ENCODE assay signal across 19 cellular contexts in the genomic region with DNA sequence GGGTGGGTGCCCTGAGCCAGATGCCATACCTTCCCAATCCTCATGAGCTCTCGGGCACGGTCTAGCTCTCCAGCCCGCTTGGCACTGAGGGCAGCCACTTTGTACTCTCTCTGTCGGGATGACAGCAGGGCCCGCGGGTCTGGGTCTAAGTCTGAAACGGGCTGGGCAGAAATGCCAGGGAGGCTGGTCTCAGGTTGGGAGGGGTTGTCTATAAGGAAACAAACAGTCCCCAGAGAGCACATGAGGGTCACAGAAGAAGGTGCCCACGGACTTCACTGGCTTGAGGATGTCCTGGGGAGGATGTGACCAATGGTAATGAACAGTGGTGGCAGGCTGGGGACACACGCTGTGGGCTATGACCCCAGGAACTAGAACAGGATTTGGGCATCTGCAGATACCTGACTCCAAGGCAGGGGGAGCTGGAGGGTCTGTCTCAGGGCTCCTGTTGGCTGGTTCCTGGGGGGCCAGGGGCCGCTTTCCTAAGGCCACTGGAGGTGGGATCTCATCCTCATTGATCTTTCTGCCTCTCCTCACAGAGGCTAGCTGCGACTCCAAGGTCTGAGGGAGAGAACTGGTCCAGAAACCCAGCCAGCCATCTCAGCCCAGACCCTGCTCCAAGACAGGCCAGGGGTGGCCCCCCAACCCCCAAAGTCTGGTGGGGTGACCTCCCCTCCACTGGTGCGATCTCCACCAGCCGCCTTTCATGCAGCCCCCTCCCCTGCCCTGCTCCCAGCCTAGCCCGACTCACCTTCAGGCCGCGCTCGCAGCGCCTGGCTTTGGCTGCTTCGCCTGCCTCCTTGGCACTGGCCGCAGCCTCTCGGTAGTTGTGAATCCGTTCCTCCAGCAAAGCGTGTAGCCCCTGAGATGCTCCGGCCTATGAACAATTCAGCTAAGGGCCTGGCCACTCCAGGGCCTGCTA. TPM values are rescaled to one million over a fixed set of nuclear protein-coding genes. Genes with fewer than 3 reads are reported as not detected.
DNase-seq lines count a peak whose midpoint lies in the region; ATAC-seq and TF ChIP-seq lines count a peak whose summit lies in the region.
"Had no signal": no experiment of that assay in that cellular context is flagged by ENCODE, and none has a peak within 500 bp of the region (broad histone marks: within the 10 kb centered on the region; RNA-seq: fewer than 3 reads in every experiment).

No MANE protein-coding gene starts in this region.

- no peak overlapping the region for H3K4me3 Mint-ChIP-seq in CD8-positive, alpha-beta T cell
- no peak overlapping the region for H3K4me3 Mint-ChIP-seq in WTC11
- H3K4me3 Mint-ChIP-seq in memory B cell, result no peak overlapping the region
- H3K4me3 Mint-ChIP-seq: CD4-positive, CD25-positive, alpha-beta regulatory T cell had no signal

- ATAC-seq in CD8-positive, alpha-beta T cell, result no peak
- ATAC-seq in WTC11, result peak; percentile 27; the same call in 1 of the 2 replicates
- ATAC-seq in memory B cell (ENCODE audit: low read depth), result no peak
- no peak for ATAC-seq in GM19452 (IDR thresholded peaks at IDR 0.05; ENCODE audit: unreplicated experiment)

- no peaks in the 10 kb centered on the region for H3K9me3 Mint-ChIP-seq in CD8-positive, alpha-beta T cell
- H3K9me3 Mint-ChIP-seq in WTC11, result no peaks in the 10 kb centered on the region
- H3K9me3 Mint-ChIP-seq in memory B cell, result no peaks in the 10 kb centered on the region
- H3K9me3 Mint-ChIP-seq: CD4-positive, CD25-positive, alpha-beta regulatory T cell had no signal

- DNase-seq in CD8-positive, alpha-beta T cell, result no peak
- DNase-seq in H7 (peak; percentile 68), WTC11 (ENCODE audit: low spot score) (no peak), memory B cell (ENCODE audit: low spot score in 2 of 2) (no peak), NOMO-1 (lab: John Stamatoyannopoulos, UW; ENCODE audit: unreplicated experiment in 2 of 2) (no peak), COLO829 (ENCODE audit: low spot score) (no peak), NCI-H2107 (lab: John Stamatoyannopoulos, UW) (no peak)
- DNase-seq: Caco-2; CD4-positive, CD25-positive, alpha-beta regulatory T cell; DMS 273 treated with DMSO at 0.1 percent for 48 hours; KG1; MV-4-11; NCI-H1105 treated with DMSO at 0.1 percent for 48 hours; NCI-H2029 treated with DMSO at 0.1 percent for 48 hours; NCI-H2171; NCI-H446; NCI-H526; Right ventricle myocardium superior had no signal

- peaks cover 77% of the 10 kb centered on the region for H3K36me3 ChIP-seq in CD8-positive, alpha-beta T cell (ENCODE audit: insufficient read depth, low read length)
- peaks cover 61% of the 10 kb centered on the region for H3K36me3 ChIP-seq in H7 (replicated peaks; ENCODE audit: control insufficient read depth, insufficient read depth, low read length)

- peaks cover 22% of the 10 kb centered on the region for H3K4me1 Mint-ChIP-seq in CD8-positive, alpha-beta T cell (ENCODE audit: low read depth)
- H3K4me1 Mint-ChIP-seq in WTC11, result peaks cover 6% of the 10 kb centered on the region
- peaks cover 6% of the 10 kb centered on the region for H3K4me1 Mint-ChIP-seq in memory B cell

- H3K4me1 ChIP-seq in CD8-positive, alpha-beta T cell (ENCODE audit: insufficient read depth, low read length), result peaks cover 17% of the 10 kb centered on the region
- H3K4me1 ChIP-seq: Caco-2 had no signal

- peak overlapping the region; percentile 41 for H3K27ac Mint-ChIP-seq in CD8-positive, alpha-beta T cell
- H3K27ac Mint-ChIP-seq in WTC11, result no peak overlapping the region
- H3K27ac Mint-ChIP-seq in memory B cell, result peak overlapping the region; percentile 63
- H3K27ac Mint-ChIP-seq: CD4-positive, CD25-positive, alpha-beta regulatory T cell had no signal

- POLR2A ChIA-PET in CD8-positive, alpha-beta T cell (lab: Charles Lee), result interaction anchor here (0.9 kb wide), 1 partner anchor 44 kb away, joined by 3 read pairs; a partner anchor contains a TSS
- POLR2A ChIA-PET in WTC11 (lab: Charles Lee), result no interaction called here

- intact Hi-C loops in CD8-positive, alpha-beta T cell (cut with DNase I, micrococcal nuclease), result loop anchor here (10.0 kb wide), 4 partner anchors 565 to 1395 kb away; a partner anchor contains a TSS

- H3K4me3 ChIP-seq in CD8-positive, alpha-beta T cell (ENCODE audit: low read depth, low read length), result no peak overlapping the region
- H3K4me3 ChIP-seq in H7 (ENCODE audit: insufficient read depth, low read depth, low read length), result no peak overlapping the region

- H3K36me3 Mint-ChIP-seq in CD8-positive, alpha-beta T cell, result peaks cover 88% of the 10 kb centered on the region
- H3K36me3 Mint-ChIP-seq in WTC11 (peaks cover 72% of the 10 kb centered on the region), memory B cell (peaks cover 49% of the 10 kb centered on the region)

- CTCF ChIA-PET in CD8-positive, alpha-beta T cell (lab: Charles Lee), result interaction anchor here (0.7 kb wide), 1 partner anchor 20 kb away, joined by 3 read pairs; no protein-coding TSS in a partner anchor
- CTCF ChIA-PET in WTC11 (lab: Charles Lee), result interaction anchor here (1.5 kb wide), 2 partner anchors 8 to 11 kb away, joined by 4 to 9 read pairs; no protein-coding TSS in a partner anchor

- TF ChIP-seq CTCF in CD8-positive, alpha-beta T cell (IDR thresholded peaks at IDR 0.05), result no peak
- TF ChIP-seq CTCF in WTC11 (IDR thresholded peaks at IDR 0.05), result no peak

- H3K9me3 ChIP-seq in CD8-positive, alpha-beta T cell (ENCODE audit: low read length), result no peaks in the 10 kb centered on the region
- H3K9me3 ChIP-seq: Caco-2 had no signal

- H3K27me3 ChIP-seq in CD8-positive, alpha-beta T cell (ENCODE audit: insufficient read depth, low read length), result no peaks in the 10 kb centered on the region
- no peaks in the 10 kb centered on the region for H3K27me3 ChIP-seq in H7 (ENCODE audit: control insufficient read depth, insufficient read depth, low read length)

- H3K27ac ChIP-seq in CD8-positive, alpha-beta T cell (ENCODE audit: low read depth, low read length), result no peak overlapping the region

- no peaks in the 10 kb centered on the region for H3K27me3 Mint-ChIP-seq in CD8-positive, alpha-beta T cell (ENCODE audit: low read depth)
- no peaks in the 10 kb centered on the region for H3K27me3 Mint-ChIP-seq in WTC11 (ENCODE audit: low read depth)
- H3K27me3 Mint-ChIP-seq in memory B cell, result no peaks in the 10 kb centered on the region
- H3K27me3 Mint-ChIP-seq: CD4-positive, CD25-positive, alpha-beta regulatory T cell had no signal

TF ChIP-seq in WTC11, 78 proteins besides CTCF, POLR2A, EP300 and RAD21 (continues in another document):
- TF ChIP-seq NFYB (CRISPR knock-in tag; conservative IDR thresholded peaks at IDR 0.05; ENCODE audit: low read depth) (no peak), NFE2L1 (CRISPR knock-in tag; IDR thresholded peaks at IDR 0.05) (no peak), PRRX2 (CRISPR knock-in tag; IDR thresholded peaks at IDR 0.05) (no peak), JAZF1 (CRISPR knock-in tag; IDR thresholded peaks at IDR 0.05) (no peak), SP1 (CRISPR knock-in tag; conservative IDR thresholded peaks at IDR 0.05) (no peak)
- TF ChIP-seq, protein P1, sequence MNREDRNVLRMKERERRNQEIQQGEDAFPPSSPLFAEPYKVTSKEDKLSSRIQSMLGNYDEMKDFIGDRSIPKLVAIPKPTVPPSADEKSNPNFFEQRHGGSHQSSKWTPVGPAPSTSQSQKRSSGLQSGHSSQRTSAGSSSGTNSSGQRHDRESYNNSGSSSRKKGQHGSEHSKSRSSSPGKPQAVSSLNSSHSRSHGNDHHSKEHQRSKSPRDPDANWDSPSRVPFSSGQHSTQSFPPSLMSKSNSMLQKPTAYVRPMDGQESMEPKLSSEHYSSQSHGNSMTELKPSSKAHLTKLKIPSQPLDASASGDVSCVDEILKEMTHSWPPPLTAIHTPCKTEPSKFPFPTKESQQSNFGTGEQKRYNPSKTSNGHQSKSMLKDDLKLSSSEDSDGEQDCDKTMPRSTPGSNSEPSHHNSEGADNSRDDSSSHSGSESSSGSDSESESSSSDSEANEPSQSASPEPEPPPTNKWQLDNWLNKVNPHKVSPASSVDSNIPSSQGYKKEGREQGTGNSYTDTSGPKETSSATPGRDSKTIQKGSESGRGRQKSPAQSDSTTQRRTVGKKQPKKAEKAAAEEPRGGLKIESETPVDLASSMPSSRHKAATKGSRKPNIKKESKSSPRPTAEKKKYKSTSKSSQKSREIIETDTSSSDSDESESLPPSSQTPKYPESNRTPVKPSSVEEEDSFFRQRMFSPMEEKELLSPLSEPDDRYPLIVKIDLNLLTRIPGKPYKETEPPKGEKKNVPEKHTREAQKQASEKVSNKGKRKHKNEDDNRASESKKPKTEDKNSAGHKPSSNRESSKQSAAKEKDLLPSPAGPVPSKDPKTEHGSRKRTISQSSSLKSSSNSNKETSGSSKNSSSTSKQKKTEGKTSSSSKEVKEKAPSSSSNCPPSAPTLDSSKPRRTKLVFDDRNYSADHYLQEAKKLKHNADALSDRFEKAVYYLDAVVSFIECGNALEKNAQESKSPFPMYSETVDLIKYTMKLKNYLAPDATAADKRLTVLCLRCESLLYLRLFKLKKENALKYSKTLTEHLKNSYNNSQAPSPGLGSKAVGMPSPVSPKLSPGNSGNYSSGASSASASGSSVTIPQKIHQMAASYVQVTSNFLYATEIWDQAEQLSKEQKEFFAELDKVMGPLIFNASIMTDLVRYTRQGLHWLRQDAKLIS (CRISPR knock-in tag; IDR thresholded peaks at IDR 0.05; ENCODE audit: borderline replicate concordance), result no peak

RNA-seq across cellular contexts. Expression of a gene that starts 6.1 kb away (rescaled TPM):
- total RNA-seq in CD8-positive, alpha-beta T cell, result 10 to 100 TPM; 38.8 to 40.6 TPM
- 20.5 and 28.5 TPM in 2 replicates for total RNA-seq in H7 (2014; rRNA removed; shearing (Covaris generic))
- 12.8 to 22.6 TPM (median 14.9 TPM) in 3 replicates for total RNA-seq in WTC11 (2021)

RNA-seq across cellular contexts. Expression of a gene that starts 44.3 kb away (rescaled TPM):
- total RNA-seq in CD8-positive, alpha-beta T cell, result 1 to 10 TPM; 1.2 to 1.3 TPM
- total RNA-seq in H7 (2014; rRNA removed; shearing (Covaris generic)), result 94.3 and 95.0 TPM in 2 replicates
- 33.6 to 45.2 TPM (median 34.0 TPM) in 3 replicates for total RNA-seq in WTC11 (2021)

RNA-seq across cellular contexts. Expression of a gene that starts 44.5 kb away (rescaled TPM):
- total RNA-seq in CD8-positive, alpha-beta T cell, result 10 to 100 TPM; 52.2 to 62.0 TPM
- 24.1 and 33.5 TPM in 2 replicates for total RNA-seq in H7 (2014; rRNA removed; shearing (Covaris generic))
- 59.6 to 62.4 TPM (median 59.7 TPM) in 3 replicates for total RNA-seq in WTC11 (2021)

Comparison
In these comparisons a context has a peak if more than half of its experiments do, and no peak if none do; other contexts are left out.
1. RNA of a gene that starts 44.3 kb away (total RNA-seq): 94.3 to 95.0 TPM in H7 and 33.6 to 45.2 TPM in WTC11; 1.2 to 1.3 TPM in CD8-positive, alpha-beta T cell; every median in the first group is over 10 times any median in the second.